ENCODE assay signal across 8 cellular contexts in the genomic region with DNA sequence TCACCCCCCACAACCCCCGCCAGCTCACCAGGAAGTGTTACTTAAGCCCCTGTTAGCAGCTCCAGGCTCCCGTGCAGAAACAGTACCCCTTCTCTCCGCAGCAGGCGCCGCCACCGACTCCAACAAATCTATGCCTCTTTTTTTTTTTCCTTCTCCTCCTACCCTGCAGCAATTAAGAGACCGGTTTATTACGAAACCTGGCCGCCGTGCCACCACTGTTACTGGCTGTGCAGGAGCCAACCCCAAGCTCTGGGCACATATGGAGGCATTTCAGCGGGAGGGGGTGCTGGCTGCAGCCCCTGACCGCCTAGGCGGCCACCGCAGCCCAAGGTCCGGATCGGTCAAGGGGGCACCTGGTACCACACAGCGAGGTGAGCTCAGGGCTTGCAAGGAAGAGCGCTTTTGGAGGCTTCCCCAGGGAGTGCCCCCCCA. TPM values are rescaled to one million over a fixed set of nuclear protein-coding genes. Genes with fewer than 3 reads are reported as not detected.
DNase-seq lines count a peak whose midpoint lies in the region; ATAC-seq, FAIRE-seq and TF ChIP-seq lines count a peak whose summit lies in the region.

No MANE protein-coding gene starts in this region.

- ATAC-seq in naive B cell (ENCODE audit: low read depth in 2 of 2) (no peak), upper lobe of right lung (peak; percentile 6)

- H3K27ac ChIP-seq in esophagus squamous epithelium (peak overlapping the region; percentile 90 to 96 (median 91)), upper lobe of right lung (peak overlapping the region; percentile 91)

- peaks cover 33 to 37% (median 35%) of the 10 kb centered on the region in 3 donors for H3K4me1 Mint-ChIP-seq in naive B cell

- peaks cover 0 to 3% (median 0%) of the 10 kb centered on the region in 3 donors for H3K27me3 Mint-ChIP-seq in naive B cell

- H3K9me3 Mint-ChIP-seq in naive B cell = peaks cover 0 to 17% (median 13%) of the 10 kb centered on the region in 7 donors

- no peaks in the 10 kb centered on the region for H3K36me3 Mint-ChIP-seq in naive B cell

- peak overlapping the region; percentile 93 to 100 (median 98) for H3K4me3 Mint-ChIP-seq in naive B cell

- peak overlapping the region; percentile 64 to 98 (median 96) for H3K27ac Mint-ChIP-seq in naive B cell

- intact Hi-C loops in esophagus squamous epithelium (cut with DNase I) = loop anchor here (5.0 kb wide), 1 partner anchor 64 kb away; no protein-coding TSS in a partner anchor
- intact Hi-C loops in upper lobe of right lung (cut with DNase I) = loop anchor here (10.0 kb wide), 2 partner anchors 96 to 136 kb away; no protein-coding TSS in a partner anchor

- no peak for TF ChIP-seq POLR2A in esophagus squamous epithelium (IDR thresholded peaks at IDR 0.05)

- H3K36me3 ChIP-seq in esophagus squamous epithelium = peaks cover 0 to 10% (median 0%) of the 10 kb centered on the region in 3 donors
- peaks cover 10% of the 10 kb centered on the region for H3K36me3 ChIP-seq in upper lobe of right lung

- H3K27me3 ChIP-seq in esophagus squamous epithelium (no peaks in the 10 kb centered on the region), upper lobe of right lung (no peaks in the 10 kb centered on the region)

- FAIRE-seq in D721Med (lab: Jason Lieb, UNC) = no peak

- H3K4me1 ChIP-seq in esophagus squamous epithelium = peaks cover 28 to 59% (median 37%) of the 10 kb centered on the region in 3 donors
- H3K4me1 ChIP-seq in upper lobe of right lung = peaks cover 24% of the 10 kb centered on the region

- DNase-seq in ELF-1 (ENCODE audit: low read depth, low spot score) (peak; percentile 83), NCI-H2029 (lab: John Stamatoyannopoulos, UW) (peak; percentile 56), activated T-cell treated with anti-CD3 and anti-CD28 coated beads for 48 hours (ENCODE audit: low read depth) (peak; percentile 39), esophagus squamous epithelium (lab: John Stamatoyannopoulos, UW) (no peak), naive B cell (no peak), upper lobe of right lung (peak; percentile 87), COR-L47 (lab: John Stamatoyannopoulos, UW) (no peak), D721Med (ENCODE audit: insufficient read length, low spot score) (no peak)

- TF ChIP-seq CTCF in esophagus squamous epithelium (IDR thresholded peaks at IDR 0.05) (peak in 4 of 6 experiments; percentile 36 to 39 (median 38)), upper lobe of right lung (IDR thresholded peaks at IDR 0.05) (peak; percentile 29), D721Med (IDR thresholded peaks at IDR 0.05; ENCODE audit: insufficient read depth, missing control alignments) (no peak)

- H3K4me3 ChIP-seq in esophagus squamous epithelium (peak overlapping the region; percentile 64 to 94 (median 88)), upper lobe of right lung (peak overlapping the region; percentile 93)

- H3K9me3 ChIP-seq in esophagus squamous epithelium (peaks cover 0 to 6% (median 4%) of the 10 kb centered on the region in 3 donors), upper lobe of right lung (peaks cover 7% of the 10 kb centered on the region)

- 0% methylated on average over 7 to 14 of the region's 18 CpGs for WGBS in esophagus squamous epithelium, 2 donors

RNA-seq across cellular contexts. Expression of gene GADD45B, which starts 2.4 kb away (rescaled TPM):
- 10 to 100 TPM; 21.6 to 40.1 (median 28.7) TPM for total RNA-seq in esophagus squamous epithelium
- polyA plus RNA-seq in naive B cell (ENCODE audit: low read depth in 6 of 6) = 100 to 1,000 TPM in 3 of 6 donors, 10 to 100 TPM in 3; 40.2 to 177 (median 125) TPM
- total RNA-seq in upper lobe of right lung = 91.2 TPM

RNA-seq across cellular contexts. Expression of gene LMNB2, which starts 21.6 kb away (rescaled TPM):
- total RNA-seq in esophagus squamous epithelium = 10 to 100 TPM; 38.7 to 93.3 (median 61.4) TPM
- polyA plus RNA-seq in naive B cell (ENCODE audit: low read depth in 6 of 6) = 1 to 10 TPM; 3.2 to 5.4 (median 4.5) TPM
- 22.0 TPM for total RNA-seq in upper lobe of right lung

RNA-seq across cellular contexts. Expression of gene TIMM13, which starts 51.0 kb away (rescaled TPM):
- total RNA-seq in esophagus squamous epithelium (10 to 100 TPM; 46.2 to 65.7 (median 53.8) TPM), upper lobe of right lung (61.0 TPM)
- 10 to 100 TPM; 50.0 to 99.3 (median 70.8) TPM for polyA plus RNA-seq in naive B cell (ENCODE audit: low read depth in 6 of 6)

Comparison
In these comparisons a context has a peak if more than half of its experiments do, and no peak if none do; other contexts are left out.
1. DNase-seq: peak in ELF-1 (single experiment), NCI-H2029 (single experiment), activated T-cell treated with anti-CD3 and anti-CD28 coated beads for 48 hours (single experiment) and upper lobe of right lung (single experiment); none in esophagus squamous epithelium (single experiment), naive B cell (single experiment), COR-L47 (single experiment) and D721Med (single experiment).